Comparison of ENCODE assay signal across 19 cellular contexts in genomic region chr7:20738517-20739481, GRCh38. TPM values are rescaled to one million over a fixed set of nuclear protein-coding genes. Genes with fewer than 3 reads are reported as not detected.
DNase-seq lines count a peak whose midpoint lies in the region; ATAC-seq, FAIRE-seq and TF ChIP-seq lines count a peak whose summit lies in the region.
"Had no signal": no experiment of that assay in that cellular context is flagged by ENCODE, and none has a peak within 500 bp of the region (broad histone marks: within the 10 kb centered on the region; RNA-seq: fewer than 3 reads in every experiment).

No MANE protein-coding gene starts in this region.

- H3K27ac ChIP-seq in GM12878 (ENCODE audit: control insufficient read depth, insufficient read depth): no peak overlapping the region
- H3K27ac ChIP-seq: BLaER1 treated with 17β-estradiol and CSF1 and Interleukin-3, amounts not matched to agents 10 nM and 100 nM; neural progenitor cell; SK-N-MC; thoracic aorta had no signal

- H3K4me3 ChIP-seq in GM12878: no peak overlapping the region
- H3K4me3 ChIP-seq: BLaER1 treated with 17β-estradiol and CSF1 and Interleukin-3, amounts not matched to agents 10 nM and 100 nM; neural progenitor cell; SK-N-MC; thoracic aorta had no signal

- no peaks in the 10 kb centered on the region for H3K9me3 Mint-ChIP-seq in stimulated activated naive B cell treated with anti-CD40 and anti-IgM and Interleukin-4, amounts not matched to agents 10 μg/mL and 1 μg/mL and 100 μg/mL, for 72 hours
- H3K9me3 Mint-ChIP-seq: activated T-helper 2 cell treated with anti-CD3 and anti-CD28 coated beads, Interferon-gamma antibody, Interleukin-2, Interleukin-4, amounts not matched to agents 10 μg/mL and 5 μg/mL and 100 μg/mL, durations not matched to agents 14 hours and 24 hours and 36 hours had no signal

- ATAC-seq in HG03196 (IDR thresholded peaks at IDR 0.05; ENCODE audit: unreplicated experiment): peak; percentile 9
- peak; percentile 19 for ATAC-seq in GM12878
- ATAC-seq in stimulated activated naive B cell treated with anti-CD40 and anti-IgM and Interleukin-4, amounts not matched to agents 10 μg/mL and 1 μg/mL and 100 μg/mL, for 72 hours (replicated peaks): no peak
- ATAC-seq in GM18868 (IDR thresholded peaks at IDR 0.05; ENCODE audit: unreplicated experiment): no peak
- ATAC-seq: activated naive CD8-positive, alpha-beta T cell treated with anti-CD3 and anti-CD28 coated beads, Interleukin-2, amount 50 U/mL, for 24 hours had no signal

- H3K4me2 ChIP-seq in GM12878 (ENCODE audit: control insufficient read depth, insufficient read depth): no peak overlapping the region
- H3K4me2 ChIP-seq: BLaER1 treated with 17β-estradiol and CSF1 and Interleukin-3, amounts not matched to agents 10 nM and 100 nM; neural progenitor cell had no signal

- no peak for TF ChIP-seq EP300 in GM12878 (IDR thresholded peaks at IDR 0.05; ENCODE audit: borderline replicate concordance in 1 of 2, control insufficient read depth in 1 of 2, low read depth in 2 of 2, low read length in 2 of 2)

- CTCF ChIA-PET in GM12878 (lab: Yijun Ruan, JAX): no interaction called here

- no peak for TF ChIP-seq RAD21 in GM12878 (IDR thresholded peaks at IDR 0.05; ENCODE audit: insufficient read depth, low read depth, low read length)

- RAD21 ChIA-PET in GM12878 (lab: Charles Lee; ENCODE audit: unreplicated experiment): no interaction called here

- H3K79me2 ChIP-seq in GM12878 (ENCODE audit: control insufficient read depth, insufficient read depth, low read length): no peaks in the 10 kb centered on the region

- BruUV-seq in GM12878 (replicated peaks; lab: Mats Ljungman, UMichigan): no TSS peak

- 94% methylated on average over 11 of the region's 11 CpGs for WGBS in GM12878 (ENCODE audit: insufficient coverage, insufficient replicate concordance, low lambda C conversion rate, missing lambda C conversion rate)

- H2AFZ ChIP-seq in GM12878 (ENCODE audit: control insufficient read depth, low read depth, low read length): no peak overlapping the region
- H2AFZ ChIP-seq: neural progenitor cell had no signal

- no peaks in the 10 kb centered on the region for H3K36me3 Mint-ChIP-seq in stimulated activated naive B cell treated with anti-CD40 and anti-IgM and Interleukin-4, amounts not matched to agents 10 μg/mL and 1 μg/mL and 100 μg/mL, for 72 hours

- H3K4me3 Mint-ChIP-seq in stimulated activated naive B cell treated with anti-CD40 and anti-IgM and Interleukin-4, amounts not matched to agents 10 μg/mL and 1 μg/mL and 100 μg/mL, for 72 hours: no peak overlapping the region
- H3K4me3 Mint-ChIP-seq: activated naive CD8-positive, alpha-beta T cell treated with anti-CD3 and anti-CD28 coated beads, Interleukin-2, amount 50 U/mL, for 24 hours; neural progenitor cell had no signal

- H3K9me3 ChIP-seq in GM12878 (replicated peaks; ENCODE audit: control insufficient read depth, insufficient read depth, low read length): no peaks in the 10 kb centered on the region
- H3K9me3 ChIP-seq: BLaER1 treated with 17β-estradiol and CSF1 and Interleukin-3, amounts not matched to agents 10 nM and 100 nM; thoracic aorta had no signal

- TF ChIP-seq POLR2A in GM12878 (IDR thresholded peaks at IDR 0.05; ENCODE audit: low read depth, low read length): no peak

- in situ Hi-C loops in GM12878 (cut with MboI): no loop called here

- H3K9ac ChIP-seq in GM12878 (ENCODE audit: control insufficient read depth, insufficient read depth, low read length): no peak overlapping the region
- H3K9ac ChIP-seq: BLaER1 treated with 17β-estradiol and CSF1 and Interleukin-3, amounts not matched to agents 10 nM and 100 nM; neural progenitor cell had no signal

- no peak for TF ChIP-seq CTCF in GM12878 (IDR thresholded peaks at IDR 0.05 in 2 of 3, conservative IDR thresholded peaks at IDR 0.05 in 1 of 3; ENCODE audit: control insufficient read depth in 2 of 3, extremely low read depth in 1 of 3, insufficient read depth in 1 of 3, low read depth in 3 of 3, low read length in 3 of 3)

- H3K4me1 Mint-ChIP-seq in stimulated activated naive B cell treated with anti-CD40 and anti-IgM and Interleukin-4, amounts not matched to agents 10 μg/mL and 1 μg/mL and 100 μg/mL, for 72 hours: no peaks in the 10 kb centered on the region
- H3K4me1 Mint-ChIP-seq: activated naive CD8-positive, alpha-beta T cell treated with anti-CD3 and anti-CD28 coated beads, Interleukin-2, amount 50 U/mL, for 24 hours had no signal

- no peaks in the 10 kb centered on the region for H3K4me1 ChIP-seq in GM12878 (ENCODE audit: control insufficient read depth, insufficient read depth, low read length)
- H3K4me1 ChIP-seq: BLaER1 treated with 17β-estradiol and CSF1 and Interleukin-3, amounts not matched to agents 10 nM and 100 nM had no signal

- SMC1A ChIA-PET in GM12878 (lab: Charles Lee; ENCODE audit: uncharacterized antibody, unreplicated experiment): interaction anchor here (0.6 to 1.2 kb wide), 2 partner anchors 12 to 450 kb away, joined by 3 read pairs; no protein-coding TSS in a partner anchor

- H3K27ac Mint-ChIP-seq in stimulated activated naive B cell treated with anti-CD40 and anti-IgM and Interleukin-4, amounts not matched to agents 10 μg/mL and 1 μg/mL and 100 μg/mL, for 72 hours: no peak overlapping the region
- H3K27ac Mint-ChIP-seq: activated naive CD8-positive, alpha-beta T cell treated with anti-CD3 and anti-CD28 coated beads, Interleukin-2, amount 50 U/mL, for 24 hours; activated T-helper 2 cell treated with anti-CD3 and anti-CD28 coated beads, Interferon-gamma antibody, Interleukin-2, Interleukin-4, amounts not matched to agents 10 μg/mL and 5 μg/mL and 100 μg/mL, durations not matched to agents 14 hours and 24 hours and 36 hours; neural progenitor cell had no signal

- H3K27me3 Mint-ChIP-seq in stimulated activated naive B cell treated with anti-CD40 and anti-IgM and Interleukin-4, amounts not matched to agents 10 μg/mL and 1 μg/mL and 100 μg/mL, for 72 hours: peaks cover 4 to 7% of the 10 kb centered on the region in 2 donors

- no peak for FAIRE-seq in GM12878 (lab: Jason Lieb, UNC)
- FAIRE-seq: frontal cortex had no signal

- POLR2A ChIA-PET in GM12878 (lab: Charles Lee): no interaction called here

- H3K36me3 ChIP-seq in GM12878 (ENCODE audit: control insufficient read depth in 2 of 2, insufficient read depth in 2 of 2, low read length in 1 of 2): no peaks in the 10 kb centered on the region
- H3K36me3 ChIP-seq: BLaER1 treated with 17β-estradiol and CSF1 and Interleukin-3, amounts not matched to agents 10 nM and 100 nM; neural progenitor cell; thoracic aorta had no signal

- intact Hi-C loops in GM12878 (cut with micrococcal nuclease; ENCODE audit: unreplicated experiment): no loop called here

- DNase-seq in DMS53 (lab: John Stamatoyannopoulos, UW) (peak; percentile 50), DMS53 treated with DMSO at 0.1 percent for 48 hours (lab: John Stamatoyannopoulos, UW; ENCODE audit: unreplicated experiment) (no peak), GM12878 (ENCODE audit: low read depth, low spot score) (no peak), Kasumi-1 (lab: John Stamatoyannopoulos, UW) (no peak)
- DNase-seq in stimulated activated naive B cell treated with anti-CD40 and anti-IgM and Interleukin-4, amounts not matched to agents 10 μg/mL and 1 μg/mL and 100 μg/mL, for 72 hours: no peak
- no peak for DNase-seq in stimulated activated CD8-positive, alpha-beta memory T cell treated with anti-CD3 and anti-CD28 coated beads, Interleukin-4, amount 100 ng/mL, for 48 hours
- DNase-seq: 8988T; activated naive CD8-positive, alpha-beta T cell treated with anti-CD3 and anti-CD28 coated beads, Interleukin-2, amount 50 U/mL, for 24 hours; midbrain; stimulated activated CD4-positive, alpha-beta T cell treated with anti-CD3 and anti-CD28 coated beads, Interleukin-12 subunit alpha, Interleukin-12 subunit beta, amount 100 ng/mL, for 4 hours had no signal

- no peaks in the 10 kb centered on the region for H4K20me1 ChIP-seq in GM12878 (ENCODE audit: control insufficient read depth, insufficient read depth)
- H4K20me1 ChIP-seq: BLaER1 treated with 17β-estradiol and CSF1 and Interleukin-3, amounts not matched to agents 10 nM and 100 nM had no signal

- H3K27me3 ChIP-seq in GM12878 (replicated peaks in 1 of 2; ENCODE audit: control insufficient read depth in 2 of 2, insufficient read depth in 2 of 2, low read length in 1 of 2): no peaks in the 10 kb centered on the region
- H3K27me3 ChIP-seq: BLaER1 treated with 17β-estradiol and CSF1 and Interleukin-3, amounts not matched to agents 10 nM and 100 nM; neural progenitor cell had no signal

TF ChIP-seq in GM12878, 131 proteins besides CTCF, POLR2A, EP300 and RAD21 (continues in another document):
- TF ChIP-seq JUNB (IDR thresholded peaks at IDR 0.05): no peak
- TF ChIP-seq MTA3 (IDR thresholded peaks at IDR 0.05; ENCODE audit: borderline replicate concordance, low read length): no peak
- no peak for TF ChIP-seq TBL1XR1 (IDR thresholded peaks at IDR 0.05; ENCODE audit: low read depth, low read length)
- no peak for TF ChIP-seq ZNF207 (IDR thresholded peaks at IDR 0.05; ENCODE audit: borderline replicate concordance)

RNA-seq across cellular contexts. Expression of gene SP8, which starts 47.9 kb away (rescaled TPM):
- total RNA-seq in GM12878 (2013; cell fraction: nucleolus; rRNA removed): not detected in 2 replicates
- total RNA-seq in GM12878 (2014; rRNA removed) (not detected in 2 replicates), GM12878 (2014; rRNA removed; fragmentation: Illumina TruSeq; extraction: Trizol) (not detected in 2 replicates), GM12878 (2021) (not detected in 2 replicates)
- not detected for polyA plus RNA-seq in GM12878 (2011; ENCODE audit: low read depth)
- polyA plus RNA-seq in GM12878 (2011; rRNA removed) (not detected in 2 replicates), GM12878 (2014; fragmentation: Illumina TruSeq; extraction: Trizol) (not detected in 2 replicates), GM12878 (2014; fragmentation: Nextera tagmentation; extraction: Ambion mirVana) (not detected), GM12878 (2014; rRNA removed) (not detected in 2 replicates), GM12878 (2016; fragmentation: Nextera tagmentation; extraction: Ambion mirVana) (not detected)
- not detected in 2 replicates for polyA plus RNA-seq in GM12878 (2011; cell fraction: cytosol; rRNA removed)
- polyA plus RNA-seq in GM12878 (2011; cell fraction: nucleus; rRNA removed): not detected in 2 replicates
- not detected in 2 replicates for polyA plus RNA-seq in GM12878 (2012)
- not detected in 2 replicates for polyA minus RNA-seq in GM12878 (2011; rRNA and poly(A)+ RNA removed)
- not detected in 2 replicates for polyA minus RNA-seq in GM12878 (2011; cell fraction: cytosol; rRNA and poly(A)+ RNA removed)
- polyA minus RNA-seq in GM12878 (2011; cell fraction: nucleus; rRNA and poly(A)+ RNA removed): not detected in 2 replicates
- total RNA-seq: activated CD8-positive, alpha-beta memory T cell treated with anti-CD3 and anti-CD28 coated beads for 36 hours; activated T-helper 2 cell treated with anti-CD3 and anti-CD28 coated beads, Interferon-gamma antibody, Interleukin-2, Interleukin-4, amounts not matched to agents 10 μg/mL and 5 μg/mL and 100 μg/mL, durations not matched to agents 14 hours and 24 hours and 36 hours; thoracic aorta had no signal

Comparison
In these comparisons a context has a peak if more than half of its experiments do, and no peak if none do; other contexts are left out.
1. ATAC-seq: peak in HG03196 (single experiment) and GM12878 (single experiment); none in stimulated activated naive B cell treated with anti-CD40 and anti-IgM and Interleukin-4, amounts not matched to agents 10 μg/mL and 1 μg/mL and 100 μg/mL, for 72 hours (0 of 2) and GM18868 (single experiment).